13 cellular contexts compared by ENCODE assay signal in the genomic region with DNA sequence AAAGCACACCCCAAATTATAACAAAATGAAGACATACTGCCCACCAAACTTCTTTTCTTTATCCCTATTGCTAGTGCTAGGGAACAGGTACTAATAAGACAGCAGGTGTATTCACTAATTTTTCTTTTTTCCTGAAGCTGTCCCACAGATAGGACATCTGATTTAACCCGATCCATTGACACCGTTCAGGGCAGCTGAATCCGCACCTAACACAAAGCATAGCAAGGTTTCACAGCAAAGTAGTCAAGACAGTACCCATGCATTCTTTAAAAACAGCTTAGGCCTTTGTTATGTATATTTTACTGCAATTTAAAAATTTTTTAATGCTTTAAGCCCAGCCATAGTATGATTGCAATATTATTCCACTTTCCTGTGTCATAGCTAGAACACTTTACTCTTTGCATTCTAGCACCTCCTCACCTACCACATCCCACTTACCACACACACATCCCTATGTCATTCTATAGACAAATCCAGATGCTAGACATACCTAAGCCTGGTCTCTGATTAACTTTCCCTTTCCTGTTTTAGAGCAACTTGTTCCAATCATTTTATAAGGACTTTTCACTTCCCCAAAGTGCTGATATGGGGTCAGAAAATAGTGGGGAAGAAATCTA. TPM values are rescaled to one million over a fixed set of nuclear protein-coding genes. Genes with fewer than 3 reads are reported as not detected.
DNase-seq lines count a peak whose midpoint lies in the region; ATAC-seq lines count a peak whose summit lies in the region.
"Had no signal": no experiment of that assay in that cellular context is flagged by ENCODE, and none has a peak within 500 bp of the region (broad histone marks: within the 10 kb centered on the region; RNA-seq: fewer than 3 reads in every experiment).

No MANE protein-coding gene starts in this region.

- no peaks in the 10 kb centered on the region for H3K9me3 Mint-ChIP-seq in effector memory CD8-positive, alpha-beta T cell
- no peaks in the 10 kb centered on the region for H3K9me3 Mint-ChIP-seq in immature natural killer cell
- H3K9me3 Mint-ChIP-seq: nephron had no signal

- H3K4me3 ChIP-seq in skeletal muscle cell (ENCODE audit: low read depth, low read length), result peak overlapping the region; percentile 34
- H3K4me3 ChIP-seq: body of pancreas, testis had no signal

- H3K4me3 Mint-ChIP-seq in effector memory CD8-positive, alpha-beta T cell, result no peak overlapping the region
- no peak overlapping the region for H3K4me3 Mint-ChIP-seq in immature natural killer cell
- H3K4me3 Mint-ChIP-seq: nephron had no signal

- peak; percentile 36 for ATAC-seq in effector memory CD8-positive, alpha-beta T cell (replicated peaks)
- no peak for ATAC-seq in GM18907 (IDR thresholded peaks at IDR 0.05; ENCODE audit: unreplicated experiment)
- ATAC-seq: body of pancreas, left lobe of liver had no signal

- DNase-seq in DMS53 (lab: John Stamatoyannopoulos, UW) (peak; percentile 22), DMS53 treated with DMSO at 0.1 percent for 48 hours (lab: John Stamatoyannopoulos, UW; ENCODE audit: unreplicated experiment) (no peak), NCI-H69 (lab: John Stamatoyannopoulos, UW) (peak; percentile 39), skeletal muscle cell (ENCODE audit: low read depth) (no peak), HPDE6-E6E7 (ENCODE audit: extremely low spot score) (no peak), immature natural killer cell (no peak)
- DNase-seq in effector memory CD8-positive, alpha-beta T cell, result no peak
- DNase-seq: body of pancreas, heart left ventricle, testis had no signal

- H3K27me3 Mint-ChIP-seq in effector memory CD8-positive, alpha-beta T cell, result no peaks in the 10 kb centered on the region
- H3K27me3 Mint-ChIP-seq in immature natural killer cell (ENCODE audit: low read depth in 3 of 3), result no peaks in the 10 kb centered on the region

- H3K27ac Mint-ChIP-seq in effector memory CD8-positive, alpha-beta T cell, result no peak overlapping the region
- no peak overlapping the region for H3K27ac Mint-ChIP-seq in immature natural killer cell
- H3K27ac Mint-ChIP-seq: nephron had no signal

- peaks cover 7 to 21% of the 10 kb centered on the region in 2 donors for H3K4me1 Mint-ChIP-seq in effector memory CD8-positive, alpha-beta T cell (ENCODE audit: low read depth in 2 of 2)
- H3K4me1 Mint-ChIP-seq in immature natural killer cell, result peaks cover 16 to 32% of the 10 kb centered on the region in 2 donors

- H3K36me3 Mint-ChIP-seq in effector memory CD8-positive, alpha-beta T cell (ENCODE audit: insufficient read depth), result peaks cover 32% of the 10 kb centered on the region
- no peaks in the 10 kb centered on the region for H3K36me3 Mint-ChIP-seq in immature natural killer cell

RNA-seq across cellular contexts. Expression of a gene that starts 40.4 kb away (rescaled TPM):
- polyA plus RNA-seq in immature natural killer cell, result 1 to 10 TPM; 1.3 to 5.5 (median 2.1) TPM

Comparison
In these comparisons a context has a peak if more than half of its experiments do, and no peak if none do; other contexts are left out.
1. DNase-seq: peak in DMS53 (single experiment) and NCI-H69 (single experiment); none in DMS53 treated with DMSO at 0.1 percent for 48 hours (single experiment), effector memory CD8-positive, alpha-beta T cell (0 of 3), skeletal muscle cell (single experiment), HPDE6-E6E7 (single experiment) and immature natural killer cell (0 of 3).